ENCODE assay signal across 8 cellular contexts in genomic region chr11:74748211-74749126, GRCh38. TPM values are rescaled to one million over a fixed set of nuclear protein-coding genes. Genes with fewer than 3 reads are reported as not detected.
DNase-seq lines count a peak whose midpoint lies in the region; ATAC-seq and TF ChIP-seq lines count a peak whose summit lies in the region.

RNF169 (plus strand) TSS chr11:74748849; CDS start chr11:74748881, 32 bp downstream.

- H3K36me3 ChIP-seq in HUES64 (ENCODE audit: insufficient read depth, low read length) (no peaks in the 10 kb centered on the region), OCI-LY1 (ENCODE audit: insufficient read depth, low read length) (no peaks in the 10 kb centered on the region)

- peak within 1 kb of the TSS; percentile 90 for H3K4me2 ChIP-seq in OCI-LY1 (ENCODE audit: low read length)

- CTCF ChIA-PET in Calu3 (lab: Charles Lee), result interaction anchor here (0.6 to 1.0 kb wide), 3 partner anchors 9 to 137 kb away, joined by 3 to 5 read pairs (median 4); no protein-coding TSS in a partner anchor

- H3K9ac ChIP-seq in HUES64 (ENCODE audit: low read depth, low read length) (peak within 1 kb of the TSS; percentile 94), OCI-LY1 (ENCODE audit: low read length) (peak within 1 kb of the TSS; percentile 80)

- H3K27ac Mint-ChIP-seq in Calu3 (ENCODE audit: unreplicated experiment) (peak within 1 kb of the TSS; percentile 73), endothelial cell (ENCODE audit: unreplicated experiment) (peak within 1 kb of the TSS; percentile 89)

- no peaks in the 10 kb centered on the region for H3K9me3 ChIP-seq in HUES64 (ENCODE audit: insufficient read depth, low read depth, low read length)
- H3K9me3 ChIP-seq in OCI-LY1 (ENCODE audit: low read length), result no peaks in the 10 kb centered on the region

- intact Hi-C loops in Calu3 (cut with micrococcal nuclease; ENCODE audit: unreplicated experiment), result no loop called here

- no peak within 1 kb of the TSS for H2AFZ ChIP-seq in OCI-LY1 (ENCODE audit: low read length)

- peak; percentile 98 for ATAC-seq in GM21447 (IDR thresholded peaks at IDR 0.05; ENCODE audit: unreplicated experiment)

- no peaks in the 10 kb centered on the region for H4K20me1 ChIP-seq in OCI-LY1 (ENCODE audit: insufficient read depth, low read length)

- BruUV-seq in Calu3 (replicated peaks; lab: Mats Ljungman, UMichigan), result TSS peak; percentile 60

- peaks cover 22% of the 10 kb centered on the region for H3K36me3 Mint-ChIP-seq in Calu3 (ENCODE audit: insufficient read depth, unreplicated experiment)
- no peaks in the 10 kb centered on the region for H3K36me3 Mint-ChIP-seq in endothelial cell (ENCODE audit: low read depth, unreplicated experiment)

- H3K27me3 ChIP-seq in HUES64 (ENCODE audit: insufficient read depth, low read length) (no peaks in the 10 kb centered on the region), OCI-LY1 (ENCODE audit: insufficient read depth, low read length) (no peaks in the 10 kb centered on the region)

- H3K4me3 ChIP-seq in HUES64 (ENCODE audit: low read length), result peak within 1 kb of the TSS; percentile 86
- peak within 1 kb of the TSS; percentile 69 for H3K4me3 ChIP-seq in OCI-LY1 (ENCODE audit: low read depth, low read length, poor library complexity, severe bottlenecking)

- peaks cover 35% of the 10 kb centered on the region for H3K79me2 ChIP-seq in OCI-LY1 (ENCODE audit: insufficient read depth, low read length)

- TF ChIP-seq CTCF in Calu3 (IDR thresholded peaks at IDR 0.05; ENCODE audit: unreplicated experiment) (no peak), OCI-LY1 (IDR thresholded peaks at IDR 0.05; ENCODE audit: low read length) (no peak), endothelial cell (IDR thresholded peaks at IDR 0.05; ENCODE audit: unreplicated experiment) (no peak)

- H3K4me3 Mint-ChIP-seq in Calu3 (ENCODE audit: low read depth, unreplicated experiment) (peak within 1 kb of the TSS; percentile 89), endothelial cell (ENCODE audit: unreplicated experiment) (peak within 1 kb of the TSS; percentile 96)

- DNase-seq in Calu3, result peak; percentile 92
- peak; percentile 88 for DNase-seq in activated CD8-positive, alpha-beta memory T cell treated with anti-CD3 and anti-CD28 coated beads, Interleukin-2, amount 50 U/mL, for 4 hours
- DNase-seq in endothelial cell (ENCODE audit: low spot score), result peak; percentile 84
- peak; percentile 96 for DNase-seq in midbrain (lab: John Stamatoyannopoulos, UW)
- DNase-seq in stimulated activated CD8-positive, alpha-beta memory T cell treated with anti-CD3 and anti-CD28 coated beads, Interleukin-2, amount 100 ng/mL, for 1 hour (ENCODE audit: low read depth in 2 of 2), result peak; percentile 67 to 82

- H3K4me1 Mint-ChIP-seq in Calu3 (ENCODE audit: low read depth, unreplicated experiment), result peaks cover 27% of the 10 kb centered on the region
- H3K4me1 Mint-ChIP-seq in endothelial cell (ENCODE audit: unreplicated experiment), result peaks cover 27% of the 10 kb centered on the region

- no peaks in the 10 kb centered on the region for H3F3A ChIP-seq in OCI-LY1 (ENCODE audit: insufficient read depth, low read length)

- H3K27ac ChIP-seq in HUES64 (ENCODE audit: low read depth, low read length) (peak within 1 kb of the TSS; percentile 61; the same call in 1 of the 2 replicates), OCI-LY1 (ENCODE audit: low read depth, low read length, poor library complexity, severe bottlenecking) (peak within 1 kb of the TSS; percentile 60)

- 2% methylated on average over 44 of the region's 47 CpGs for WGBS in HUES64

- peaks cover 2% of the 10 kb centered on the region for H3K27me3 Mint-ChIP-seq in Calu3 (ENCODE audit: unreplicated experiment)
- peaks cover 6% of the 10 kb centered on the region for H3K27me3 Mint-ChIP-seq in endothelial cell (ENCODE audit: unreplicated experiment)

- no peaks in the 10 kb centered on the region for H3K9me2 ChIP-seq in OCI-LY1 (ENCODE audit: low read depth, low read length)

- H3K4me1 ChIP-seq in HUES64 (ENCODE audit: insufficient read depth, low read length) (peaks cover 18% of the 10 kb centered on the region), OCI-LY1 (ENCODE audit: insufficient read depth, low read length, severe bottlenecking) (peaks cover 30% of the 10 kb centered on the region)

- no peaks in the 10 kb centered on the region for H3K9me3 Mint-ChIP-seq in Calu3 (ENCODE audit: low read depth, unreplicated experiment)
- H3K9me3 Mint-ChIP-seq in endothelial cell (ENCODE audit: unreplicated experiment), result no peaks in the 10 kb centered on the region

RNA-seq across cellular contexts. Expression of gene RNF169, which starts in this region (rescaled TPM):
- total RNA-seq in Calu3 (2022) (20.7 and 22.5 TPM in 2 replicates), endothelial cell (ENCODE audit: unreplicated experiment) (16.8 TPM)
- polyA plus RNA-seq in HUES64 (2013, experiment 1 of 2), result 5.2 TPM
- polyA plus RNA-seq in HUES64 (2013, experiment 2 of 2), result 5.6 TPM

Comparison
In these comparisons a context has a peak if more than half of its experiments do, and no peak if none do; other contexts are left out.
1. Peak in every context shown above with its lines: DNase-seq, ATAC-seq, H3K4me3 ChIP-seq and H3K27ac ChIP-seq.